ENCODE assay signal across 28 cellular contexts in the genomic region with DNA sequence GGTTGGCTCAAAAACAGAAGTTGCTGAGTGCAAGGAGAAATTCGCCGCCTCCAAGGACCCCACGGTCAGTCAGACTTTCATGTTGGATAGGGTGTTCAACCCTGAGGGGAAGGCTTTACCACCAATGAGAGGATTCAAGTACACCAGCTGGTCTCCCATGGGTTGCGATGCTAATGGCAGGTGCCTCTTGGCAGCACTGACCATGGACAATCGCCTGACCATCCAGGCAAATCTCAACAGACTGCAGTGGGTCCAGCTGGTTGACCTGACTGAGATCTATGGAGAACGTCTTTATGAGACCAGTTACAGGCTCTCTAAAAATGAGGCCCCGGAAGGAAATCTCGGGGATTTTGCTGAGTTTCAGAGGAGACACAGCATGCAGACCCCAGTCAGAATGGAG.
"Had no signal": no experiment of that assay in that cellular context is flagged by ENCODE, and none has a peak within 500 bp of the region (broad histone marks: within the 10 kb centered on the region; RNA-seq: fewer than 3 reads in every experiment).

No MANE protein-coding gene starts in this region.

- H3K27me3 ChIP-seq: stomach, suprapubic skin, testis, thyroid gland, tibial artery, tibial nerve, transverse colon, upper lobe of left lung, upper lobe of right lung, uterus, vagina had no signal

- H3K27me3 Mint-ChIP-seq: stimulated activated memory B cell treated with anti-CD40 and anti-IgM and Interleukin-4, amounts not matched to agents 10 μg/mL and 1 μg/mL and 100 μg/mL, for 72 hours; stimulated activated naive B cell treated with anti-CD40 and anti-IgM and Interleukin-4, amounts not matched to agents 10 μg/mL and 1 μg/mL and 100 μg/mL, for 72 hours; stimulated activated naive CD8-positive, alpha-beta T cell treated with anti-CD3 and anti-CD28 coated beads, Interleukin-15, amount 100 ng/mL, for 72 hours; stimulated activated naive CD8-positive, alpha-beta T cell treated with anti-CD3 and anti-CD28 coated beads, Interleukin-15, Interleukin-2, amounts not matched to agents 100 ng/mL and 50 ng/mL, for 24 hours; type B pancreatic cell had no signal

- H3K27ac Mint-ChIP-seq: stimulated activated effector memory CD8-positive, alpha-beta T cell treated with anti-CD3 and anti-CD28 coated beads, Interleukin-12 subunit alpha, Interleukin-12 subunit beta, amount 100 ng/mL, for 72 hours; stimulated activated memory B cell treated with anti-CD40 and anti-IgM and Interleukin-4, amounts not matched to agents 10 μg/mL and 1 μg/mL and 100 μg/mL, for 72 hours; stimulated activated naive B cell treated with anti-CD40 and anti-IgM and Interleukin-4, amounts not matched to agents 10 μg/mL and 1 μg/mL and 100 μg/mL, for 72 hours; stimulated activated naive CD8-positive, alpha-beta T cell treated with anti-CD3 and anti-CD28 coated beads, Interleukin-15, amount 100 ng/mL, for 72 hours; stimulated activated naive CD8-positive, alpha-beta T cell treated with anti-CD3 and anti-CD28 coated beads, Interleukin-15, Interleukin-2, amounts not matched to agents 100 ng/mL and 50 ng/mL, for 24 hours; type B pancreatic cell had no signal

- DNase-seq: stimulated activated CD4-positive, alpha-beta T cell treated with anti-CD3 and anti-CD28 coated beads, Interleukin-2, amount 100 ng/mL, for 48 hours; stimulated activated CD4-positive, alpha-beta T cell treated with anti-CD3 and anti-CD28 coated beads, Interleukin-4, amount 100 ng/mL, for 1 hour; stimulated activated CD4-positive, alpha-beta T cell treated with anti-CD3 and anti-CD28 coated beads, Interleukin-4, amount 100 ng/mL, for 24 hours; stimulated activated CD4-positive, alpha-beta T cell treated with anti-CD3 and anti-CD28 coated beads, Interleukin-4, amount 100 ng/mL, for 4 hours; stimulated activated CD8-positive, alpha-beta memory T cell treated with anti-CD3 and anti-CD28 coated beads, Interleukin-4, amount 100 ng/mL, for 48 hours; stimulated activated naive B cell treated with anti-CD40 and anti-IgM and Interleukin-4, amounts not matched to agents 10 μg/mL and 1 μg/mL and 100 μg/mL, for 72 hours; stimulated activated naive CD4-positive, alpha-beta T cell; stimulated activated naive CD4-positive, alpha-beta T cell treated with Interleukin-2 at 50 U/mL for 16 hours; stimulated activated naive CD8-positive, alpha-beta T cell treated with anti-CD3 and anti-CD28 coated beads, Interleukin-15, amount 100 ng/mL, for 72 hours; stimulated activated naive CD8-positive, alpha-beta T cell treated with anti-CD3 and anti-CD28 coated beads, Interleukin-15, Interleukin-2, amounts not matched to agents 100 U/mL and 50 U/mL, for 24 hours; stomach; substantia nigra; testis; thyroid gland; tibial artery; transverse colon; trophoblast cell; upper lobe of left lung; upper lobe of right lung; uterus had no signal

- H3K4me3 Mint-ChIP-seq: stimulated activated effector memory CD8-positive, alpha-beta T cell treated with anti-CD3 and anti-CD28 coated beads, Interleukin-12 subunit alpha, Interleukin-12 subunit beta, amount 100 ng/mL, for 72 hours; stimulated activated memory B cell treated with anti-CD40 and anti-IgM and Interleukin-4, amounts not matched to agents 10 μg/mL and 1 μg/mL and 100 μg/mL, for 72 hours; stimulated activated naive B cell treated with anti-CD40 and anti-IgM and Interleukin-4, amounts not matched to agents 10 μg/mL and 1 μg/mL and 100 μg/mL, for 72 hours; stimulated activated naive CD8-positive, alpha-beta T cell treated with anti-CD3 and anti-CD28 coated beads, Interleukin-15, amount 100 ng/mL, for 72 hours; stimulated activated naive CD8-positive, alpha-beta T cell treated with anti-CD3 and anti-CD28 coated beads, Interleukin-15, Interleukin-2, amounts not matched to agents 100 ng/mL and 50 ng/mL, for 24 hours; type B pancreatic cell had no signal

- H3K9me3 ChIP-seq: stomach, suprapubic skin, testis, thoracic aorta, thyroid gland, tibial artery, tibial nerve, transverse colon, upper lobe of left lung, upper lobe of right lung, uterus, vagina had no signal

- H3K4me1 ChIP-seq: uterus had no signal

- H3K4me3 ChIP-seq: stomach, suprapubic skin, testis, thoracic aorta, thyroid gland, tibial artery, tibial nerve, transverse colon, upper lobe of left lung, upper lobe of right lung, uterus, vagina had no signal

- H3K36me3 ChIP-seq: uterus had no signal

- H3K27ac ChIP-seq: stomach, suprapubic skin, testis, thoracic aorta, thyroid gland, tibial artery, tibial nerve, transverse colon, upper lobe of left lung, upper lobe of right lung, uterus, vagina had no signal

- H3K9me3 Mint-ChIP-seq: stimulated activated effector memory CD8-positive, alpha-beta T cell treated with anti-CD3 and anti-CD28 coated beads, Interleukin-12 subunit alpha, Interleukin-12 subunit beta, amount 100 ng/mL, for 72 hours; stimulated activated memory B cell treated with anti-CD40 and anti-IgM and Interleukin-4, amounts not matched to agents 10 μg/mL and 1 μg/mL and 100 μg/mL, for 72 hours; stimulated activated naive B cell treated with anti-CD40 and anti-IgM and Interleukin-4, amounts not matched to agents 10 μg/mL and 1 μg/mL and 100 μg/mL, for 72 hours; stimulated activated naive CD8-positive, alpha-beta T cell treated with anti-CD3 and anti-CD28 coated beads, Interleukin-15, amount 100 ng/mL, for 72 hours; stimulated activated naive CD8-positive, alpha-beta T cell treated with anti-CD3 and anti-CD28 coated beads, Interleukin-15, Interleukin-2, amounts not matched to agents 100 ng/mL and 50 ng/mL, for 24 hours had no signal

- ATAC-seq: stimulated activated effector memory CD8-positive, alpha-beta T cell treated with anti-CD3 and anti-CD28 coated beads, Interleukin-12 subunit alpha, Interleukin-12 subunit beta, amount 100 ng/mL, for 72 hours; stimulated activated memory B cell treated with anti-CD40 and anti-IgM and Interleukin-4, amounts not matched to agents 10 μg/mL and 1 μg/mL and 100 μg/mL, for 72 hours; stimulated activated naive B cell treated with anti-CD40 and anti-IgM and Interleukin-4, amounts not matched to agents 10 μg/mL and 1 μg/mL and 100 μg/mL, for 72 hours; stimulated activated naive CD8-positive, alpha-beta T cell treated with anti-CD3 and anti-CD28 coated beads, Interleukin-15, amount 100 ng/mL, for 72 hours; stimulated activated naive CD8-positive, alpha-beta T cell treated with anti-CD3 and anti-CD28 coated beads, Interleukin-15, Interleukin-2, amounts not matched to agents 100 U/mL and 50 U/mL, for 24 hours; upper lobe of right lung had no signal
